In genomic region chr5:133154274-133155088, GRCh38 we compare ENCODE assay signal across 19 cellular contexts.
DNase-seq lines count a peak whose midpoint lies in the region; ATAC-seq, FAIRE-seq and TF ChIP-seq lines count a peak whose summit lies in the region.
"Had no signal": no experiment of that assay in that cellular context is flagged by ENCODE, and none has a peak within 500 bp of the region (broad histone marks: within the 10 kb centered on the region; RNA-seq: fewer than 3 reads in every experiment).

No MANE protein-coding gene starts in this region.

- no peak for TF ChIP-seq RAD21 in K562 (CRISPR knock-in tag; conservative IDR thresholded peaks at IDR 0.05 in 1 of 2, IDR thresholded peaks at IDR 0.05 in 1 of 2)

- no peak overlapping the region for H3K27ac ChIP-seq in HEK293 (ENCODE audit: extremely low read depth, low read depth, low read length)
- H3K27ac ChIP-seq in K562 (ENCODE audit: extremely low read depth, low read depth, low read length): no peak overlapping the region
- H3K27ac ChIP-seq: HL-60, PC-9 had no signal

- no peak for TF ChIP-seq EP300 in K562 (IDR thresholded peaks at IDR 0.05; ENCODE audit: low read length)

- ATAC-seq in K562 (no peak), HG03135 (IDR thresholded peaks at IDR 0.05; ENCODE audit: unreplicated experiment) (no peak)

- H4K20me1 ChIP-seq in K562 (replicated peaks; ENCODE audit: control insufficient read depth, insufficient read depth, low read length): no peaks in the 10 kb centered on the region

- no peak overlapping the region for H3K27ac Mint-ChIP-seq in osteocyte (ENCODE audit: unreplicated experiment)
- H3K27ac Mint-ChIP-seq: HFFc6 had no signal

- CTCF ChIA-PET in HEK293 (lab: Yijun Ruan, JAX) (no interaction called here), K562 (lab: Yijun Ruan, JAX; ENCODE audit: low intra/inter-chr PET ratio) (interaction anchor here (0.6 kb wide), 1 partner anchor 750 kb away, joined by 3 read pairs; no protein-coding TSS in a partner anchor)

- no peak overlapping the region for H2AFZ ChIP-seq in K562 (ENCODE audit: low read depth, low read length)
- H2AFZ ChIP-seq: PC-9 had no signal

- intact Hi-C loops in K562 (cut with micrococcal nuclease) (no loop called here), posterior cingulate gyrus (cut with DNase I) (no loop called here)

- no peak overlapping the region for H3K9ac ChIP-seq in K562 (ENCODE audit: insufficient read depth in 1 of 2, low read depth in 2 of 2, low read length in 2 of 2)
- H3K9ac ChIP-seq: SK-N-SH had no signal

- H3K4me1 Mint-ChIP-seq in osteocyte (ENCODE audit: unreplicated experiment): no peaks in the 10 kb centered on the region

- H3K36me3 ChIP-seq in HEK293 (ENCODE audit: control insufficient read depth in 2 of 2, insufficient read depth in 1 of 2, low read length in 2 of 2): no peaks in the 10 kb centered on the region
- H3K36me3 ChIP-seq in K562 (ENCODE audit: control insufficient read depth, insufficient read depth, low read length): no peaks in the 10 kb centered on the region
- H3K36me3 ChIP-seq: BE2C had no signal

- POLR2A ChIA-PET in HEK293 (lab: Yijun Ruan, JAX) (no interaction called here), K562 (lab: Yijun Ruan, JAX) (no interaction called here)

- no peak overlapping the region for H3K4me3 Mint-ChIP-seq in osteocyte (ENCODE audit: unreplicated experiment)
- H3K4me3 Mint-ChIP-seq: HFFc6 had no signal

- TF ChIP-seq POLR2A in K562 (conservative IDR thresholded peaks at IDR 0.05): no peak

- H3K4me3 ChIP-seq in HEK293 (ENCODE audit: low read depth, low read length) (no peak overlapping the region), K562 (no peak overlapping the region)
- H3K4me3 ChIP-seq: PC-9 had no signal

- H3K9me3 ChIP-seq in HEK293 (ENCODE audit: control insufficient read depth, insufficient read depth, low read depth, low read length) (no peaks in the 10 kb centered on the region), K562 (replicated peaks; ENCODE audit: control insufficient read depth, insufficient read depth, low read depth, low read length) (no peaks in the 10 kb centered on the region)
- H3K9me3 ChIP-seq: BE2C, SK-N-SH had no signal

- in situ Hi-C loops in K562 (cut with MboI): no loop called here

- DNase-seq in NCI-H82 (lab: John Stamatoyannopoulos, UW) (peak; percentile 14), NCI-H82 treated with DMSO at 0.1 percent for 48 hours (lab: John Stamatoyannopoulos, UW; ENCODE audit: unreplicated experiment) (no peak), K562 (ENCODE audit: extremely low read depth in 1 of 4, low spot score in 3 of 4) (no peak), osteocyte (ENCODE audit: extremely low spot score, unreplicated experiment) (peak; percentile 68), mucosa of gallbladder (ENCODE audit: low spot score) (no peak), posterior cingulate gyrus (no peak)
- DNase-seq: DMS79 treated with DMSO at 0.1 percent for 48 hours, HFFc6, KG1, NCI-H1105, NCI-H146, NCI-H2081, PC-9, RPMI8226, SK-N-SH had no signal

- FAIRE-seq in K562 (lab: Jason Lieb, UNC): no peak

- H3K4me1 ChIP-seq in HEK293 (ENCODE audit: control insufficient read depth, insufficient read depth, low read length) (no peaks in the 10 kb centered on the region), K562 (replicated peaks in 1 of 2; ENCODE audit: control insufficient read depth in 2 of 2, insufficient read depth in 2 of 2, low read length in 2 of 2) (no peaks in the 10 kb centered on the region)

- no peaks in the 10 kb centered on the region for H3K79me2 ChIP-seq in K562 (ENCODE audit: control insufficient read depth, insufficient read depth, low read length)

- H3K27me3 Mint-ChIP-seq in osteocyte (ENCODE audit: unreplicated experiment): peaks cover 23% of the 10 kb centered on the region

- no peak overlapping the region for H3K4me2 ChIP-seq in K562 (ENCODE audit: insufficient read depth, low read length)
- H3K4me2 ChIP-seq: PC-9, SK-N-SH had no signal

- H3K36me3 Mint-ChIP-seq in osteocyte (ENCODE audit: unreplicated experiment): no peaks in the 10 kb centered on the region

- no peaks in the 10 kb centered on the region for H3K9me3 Mint-ChIP-seq in osteocyte (ENCODE audit: unreplicated experiment)
- H3K9me3 Mint-ChIP-seq: HFFc6 had no signal

- under 1% methylated on average over 12 of the region's 12 CpGs for WGBS in K562 (ENCODE audit: insufficient coverage, low coverage, missing lambda C conversion rate)

- peaks cover 29 to 32% of the 10 kb centered on the region in 2 experiments for H3K27me3 ChIP-seq in K562 (ENCODE audit: control insufficient read depth in 2 of 2, insufficient read depth in 2 of 2, low read length in 2 of 2)
- H3K27me3 ChIP-seq: BE2C had no signal

- BruUV-seq in K562 (replicated peaks; lab: Mats Ljungman, UMichigan): no TSS peak

- H3K9me1 ChIP-seq in K562 (ENCODE audit: control insufficient read depth, insufficient read depth, low read length): no peaks in the 10 kb centered on the region

- no peak for TF ChIP-seq CTCF in HEK293 (tag by site-specific recombination; IDR thresholded peaks at IDR 0.05)
- no peak for TF ChIP-seq CTCF in K562 (IDR thresholded peaks at IDR 0.05 in 2 of 3, conservative IDR thresholded peaks at IDR 0.05 in 1 of 3; ENCODE audit: insufficient read depth in 2 of 3, low read depth in 1 of 3, low read length in 3 of 3)
- TF ChIP-seq CTCF in osteocyte (IDR thresholded peaks at IDR 0.05): no peak

TF ChIP-seq in HEK293, 187 proteins besides CTCF, POLR2A, EP300 and RAD21:
- TF ChIP-seq PRDM10 (tag by site-specific recombination; IDR thresholded peaks at IDR 0.05) (peak; percentile 31; the same call in 1 of the 2 replicates), ZNF10 (tag by site-specific recombination; IDR thresholded peaks at IDR 0.05) (no peak)

TF ChIP-seq in K562, 482 proteins besides CTCF, POLR2A, EP300 and RAD21:
- TF ChIP-seq KDM1A (IDR thresholded peaks at IDR 0.05) (peak; percentile 69 to 70; a peak in 3 of 4 replicates), FOXJ3 (CRISPR knock-in tag; IDR thresholded peaks at IDR 0.05) (no peak)
TF ChIP-seq in K562: peak in this region for 1.

Comparison
In these comparisons a context has a peak if more than half of its experiments do, and no peak if none do; other contexts are left out.
1. DNase-seq: peak in NCI-H82 (single experiment) and osteocyte (single experiment); none in NCI-H82 treated with DMSO at 0.1 percent for 48 hours (single experiment), K562 (0 of 4), mucosa of gallbladder (single experiment) and posterior cingulate gyrus (0 of 10).